ENCODE assay signal across 8 cellular contexts in genomic region chr19:38362076-38362945, GRCh38. TPM values are rescaled to one million over a fixed set of nuclear protein-coding genes. Genes with fewer than 3 reads are reported as not detected.
DNase-seq lines count a peak whose midpoint lies in the region; TF ChIP-seq lines count a peak whose summit lies in the region.

No MANE protein-coding gene starts in this region.

- no peaks in the 10 kb centered on the region for H3K27me3 ChIP-seq in ovary
- peaks cover 0 to 75% of the 10 kb centered on the region in 2 donors for H3K27me3 ChIP-seq in tibial artery

- TF ChIP-seq CTCF in ovary (IDR thresholded peaks at IDR 0.05) (no peak), tibial artery (IDR thresholded peaks at IDR 0.05) (no peak)

- intact Hi-C loops in ovary (cut with DNase I) (no loop called here), tibial artery (cut with DNase I; ENCODE audit: low total_unique reads) (no loop called here)

- in situ Hi-C loops in G401 (cut with HindIII; ENCODE audit: low sequenced_read_pairs): no loop called here

- TF ChIP-seq POLR2A in ovary (IDR thresholded peaks at IDR 0.05): no peak

- no peak for TF ChIP-seq EP300 in ovary (IDR thresholded peaks at IDR 0.05)

- DNase-seq in G401 (ENCODE audit: low spot score) (peak; percentile 65), HUDEP-2 (lab: John Stamatoyannopoulos, UW; ENCODE audit: unreplicated experiment in 76 of 76) (peak in 69 of 76 experiments; percentile 21 to 97 (median 76)), RPMI8226 (peak; percentile 75), germinal center (ENCODE audit: low spot score) (peak; percentile 82), ovary (peak; percentile 42 to 73 (median 69)), tibial artery (peak; percentile 72 to 82), occipital lobe (lab: John Stamatoyannopoulos, UW) (no peak)
- DNase-seq in activated effector memory CD4-positive, alpha-beta T cell treated with anti-CD3 and anti-CD28 coated beads, Interleukin-2, amount 50 U/mL, for 16 hours: peak; percentile 90

- H3K27ac ChIP-seq in ovary (no peak overlapping the region), tibial artery (peak overlapping the region in 1 of 2 donors; percentile 33)

- H3K4me3 ChIP-seq in ovary (peak overlapping the region; percentile 14), tibial artery (peak overlapping the region; percentile 39 to 60)

- WGBS in ovary, 3 donors: 1 to 2% (median 1%) methylated on average over 60 to 68 of the region's 68 CpGs

- H3K36me3 ChIP-seq in ovary (no peaks in the 10 kb centered on the region), tibial artery (no peaks in the 10 kb centered on the region)

- H3K4me1 ChIP-seq in ovary (ENCODE audit: insufficient read depth) (peaks cover 3% of the 10 kb centered on the region), tibial artery (peaks cover 0 to 20% (median 17%) of the 10 kb centered on the region in 4 donors)

- H3K9me3 ChIP-seq in ovary (no peaks in the 10 kb centered on the region), tibial artery (no peaks in the 10 kb centered on the region)

RNA-seq across cellular contexts. Expression of gene PSMD8, which starts 12.1 kb away (rescaled TPM):
- 518 and 528 TPM in 2 replicates for total RNA-seq in G401 (2014; rRNA removed; shearing (Covaris generic))
- total RNA-seq in ovary (100 to 1,000 TPM in 3 of 7 donors, 10 to 100 TPM in 4; 59.1 to 125 (median 85.3) TPM), occipital lobe (102 TPM)
- polyA plus RNA-seq in ovary: 100 to 1,000 TPM in 1 of 2 donors, 10 to 100 TPM in 1; 81.5 to 129 TPM

RNA-seq across cellular contexts. Expression of gene GGN, which starts 25.5 kb away (rescaled TPM):
- 0.78 TPM in 1 of 2 replicates, not detected in the other for total RNA-seq in G401 (2014; rRNA removed; shearing (Covaris generic))
- total RNA-seq in ovary (under 1 TPM in 5 of 7 donors, not detected in 2; 0.24 to 0.75 (median 0.69) TPM), occipital lobe (0.62 TPM)
- under 1 TPM in 1 of 2 donors, not detected in 1; 0.28 TPM for polyA plus RNA-seq in ovary

RNA-seq across cellular contexts. Expression of gene SPRED3, which starts 26.2 kb away (rescaled TPM):
- 2.0 and 6.8 TPM in 2 replicates for total RNA-seq in G401 (2014; rRNA removed; shearing (Covaris generic))
- 1 to 10 TPM in 4 of 7 donors, under 1 TPM in 3; 0.24 to 2.1 (median 1.0) TPM for total RNA-seq in ovary
- polyA plus RNA-seq in ovary: under 1 TPM; 0.29 to 0.60 TPM
- 1.4 TPM for total RNA-seq in occipital lobe

RNA-seq across cellular contexts. Expression of gene CATSPERG, which starts 26.7 kb away (rescaled TPM):
- total RNA-seq in G401 (2014; rRNA removed; shearing (Covaris generic)): 0.88 and 6.9 TPM in 2 replicates
- total RNA-seq in ovary: 10 to 100 TPM in 1 of 7 donors, 1 to 10 TPM in 6; 2.9 to 13.4 (median 5.7) TPM
- 1 to 10 TPM; 1.8 to 2.1 TPM for polyA plus RNA-seq in ovary
- 10.5 TPM for total RNA-seq in occipital lobe

RNA-seq across cellular contexts. Expression of gene FAM98C, which starts 40.6 kb away (rescaled TPM):
- total RNA-seq in G401 (2014; rRNA removed; shearing (Covaris generic)): 15.9 and 23.5 TPM in 2 replicates
- total RNA-seq in ovary (10 to 100 TPM; 16.5 to 23.7 (median 20.9) TPM), occipital lobe (8.0 TPM)
- 10 to 100 TPM in 1 of 2 donors, 1 to 10 TPM in 1; 7.8 to 18.8 TPM for polyA plus RNA-seq in ovary
